20 cellular contexts compared by ENCODE assay signal in genomic region chr1:102588536-102588935, GRCh38.
DNase-seq lines count a peak whose midpoint lies in the region; ATAC-seq and TF ChIP-seq lines count a peak whose summit lies in the region.
"Had no signal": no experiment of that assay in that cellular context is flagged by ENCODE, and none has a peak within 500 bp of the region (broad histone marks: within the 10 kb centered on the region; RNA-seq: fewer than 3 reads in every experiment).

No MANE protein-coding gene starts in this region.

- no peak overlapping the region for H3K4me3 ChIP-seq in BE2C (ENCODE audit: low read depth, low read length)
- H3K4me3 ChIP-seq in hepatocyte, result no peak overlapping the region
- H3K4me3 ChIP-seq: coronary artery, heart left ventricle, left lung, thoracic aorta had no signal

- H3K27me3 ChIP-seq in BE2C (no peaks in the 10 kb centered on the region), hepatocyte (no peaks in the 10 kb centered on the region)
- H3K27me3 ChIP-seq: heart left ventricle, left lung had no signal

- H3K4me1 ChIP-seq in BE2C (peaks cover 13% of the 10 kb centered on the region), hepatocyte (ENCODE audit: insufficient read depth) (no peaks in the 10 kb centered on the region)
- H3K4me1 ChIP-seq: heart left ventricle, left lung had no signal

- H3K79me2 ChIP-seq in hepatocyte, result no peaks in the 10 kb centered on the region

- WGBS in hepatocyte (ENCODE audit: low lambda C conversion rate, missing lambda C conversion rate), result 64% methylated on average over 2 of the region's 2 CpGs

- no peak overlapping the region for H3K4me2 ChIP-seq in hepatocyte

- no peaks in the 10 kb centered on the region for H4K20me1 ChIP-seq in hepatocyte (ENCODE audit: insufficient read depth, poor library complexity, severe bottlenecking)

- peak; percentile 27 for DNase-seq in BE2C
- peak; percentile 14 for DNase-seq in EL
- DNase-seq in RPMI7951 (ENCODE audit: low read depth), result peak; percentile 16
- DNase-seq in hepatocyte (ENCODE audit: low spot score), result peak; percentile 7
- DNase-seq in AG08396 (ENCODE audit: low spot score), result no peak
- DNase-seq: activated CD4-positive, alpha-beta T cell treated with anti-CD3 and anti-CD28 coated beads for 48 hours; AML-193; endodermal cell; left lung; MM.1S; NCI-H1694; NCI-H226; Right ventricle myocardium superior; stimulated activated CD4-positive, alpha-beta T cell treated with anti-CD3 and anti-CD28 coated beads, Interleukin-2, amount 100 ng/mL, for 24 hours; stimulated activated naive B cell treated with anti-CD40 and anti-IgM and Interleukin-4, amounts not matched to agents 10 μg/mL and 1 μg/mL and 100 μg/mL, for 72 hours had no signal

- H2AFZ ChIP-seq in hepatocyte, result no peak overlapping the region

- H3K27ac ChIP-seq in hepatocyte, result no peak overlapping the region
- H3K27ac ChIP-seq: coronary artery, heart left ventricle, left lung, thoracic aorta had no signal

- no peaks in the 10 kb centered on the region for H3K9me3 ChIP-seq in BE2C
- no peaks in the 10 kb centered on the region for H3K9me3 ChIP-seq in hepatocyte (ENCODE audit: low read depth)
- H3K9me3 ChIP-seq: left lung, thoracic aorta had no signal

- no peaks in the 10 kb centered on the region for H3K36me3 ChIP-seq in BE2C
- no peaks in the 10 kb centered on the region for H3K36me3 ChIP-seq in hepatocyte (replicated peaks; ENCODE audit: insufficient read depth, low read depth)
- H3K36me3 ChIP-seq: heart left ventricle, left lung, thoracic aorta had no signal

- H3K9me2 ChIP-seq in hepatocyte (replicated peaks; ENCODE audit: insufficient read depth), result no peaks in the 10 kb centered on the region

- TF ChIP-seq CTCF in BE2C (IDR thresholded peaks at IDR 0.05; ENCODE audit: low read depth, low read length) (no peak), hepatocyte (IDR thresholded peaks at IDR 0.05; ENCODE audit: poor library complexity) (no peak)

- ATAC-seq in HG03469 (IDR thresholded peaks at IDR 0.05; ENCODE audit: unreplicated experiment) (no peak), HG03354 (IDR thresholded peaks at IDR 0.05; ENCODE audit: poor library complexity, severe bottlenecking, unreplicated experiment) (no peak)
- ATAC-seq: heart left ventricle; left lung; stimulated activated naive B cell treated with anti-CD40 and anti-IgM and Interleukin-4, amounts not matched to agents 10 μg/mL and 1 μg/mL and 100 μg/mL, for 72 hours had no signal
